In genomic region chr6:136294621-136295020, GRCh38 we compare ENCODE assay signal across 19 cellular contexts. TPM values are rescaled to one million over a fixed set of nuclear protein-coding genes. Genes with fewer than 3 reads are reported as not detected.
DNase-seq lines count a peak whose midpoint lies in the region; ATAC-seq, FAIRE-seq and TF ChIP-seq lines count a peak whose summit lies in the region.
"Had no signal": no experiment of that assay in that cellular context is flagged by ENCODE, and none has a peak within 500 bp of the region (broad histone marks: within the 10 kb centered on the region; RNA-seq: fewer than 3 reads in every experiment).

No MANE protein-coding gene starts in this region.

- no peak for DNase-seq in CD4-positive, CD25-positive, alpha-beta regulatory T cell
- no peak for DNase-seq in CD4-positive, alpha-beta memory T cell
- DNase-seq in K562 (ENCODE audit: extremely low read depth in 1 of 4, low spot score in 3 of 4) (no peak), osteoblast (ENCODE audit: insufficient read length, low spot score, missing footprints) (no peak), retina (no peak)
- DNase-seq: Calu3, DMS79 treated with DMSO at 0.1 percent for 48 hours, HCEC 1CT, HFFc6, KG1 had no signal

- peaks cover 17% of the 10 kb centered on the region for H3K4me1 ChIP-seq in CD4-positive, CD25-positive, alpha-beta regulatory T cell (ENCODE audit: control insufficient read depth, insufficient read depth, low read length, poor library complexity, severe bottlenecking)
- H3K4me1 ChIP-seq in CD4-positive, alpha-beta memory T cell (ENCODE audit: insufficient read depth, low read length), result peaks cover 22% of the 10 kb centered on the region
- H3K4me1 ChIP-seq in K562 (replicated peaks in 1 of 2; ENCODE audit: control insufficient read depth in 2 of 2, insufficient read depth in 2 of 2, low read length in 2 of 2) (peaks cover 0 to 7% of the 10 kb centered on the region in 2 experiments; a peak in 3 of 5 replicates), osteoblast (ENCODE audit: insufficient read depth, low read length) (peaks cover 14% of the 10 kb centered on the region)

- no peak overlapping the region for H3K27ac ChIP-seq in CD4-positive, CD25-positive, alpha-beta regulatory T cell (ENCODE audit: insufficient read depth, low read length, poor library complexity, severe bottlenecking)
- no peak overlapping the region for H3K27ac ChIP-seq in CD4-positive, alpha-beta memory T cell (ENCODE audit: low read depth, low read length)
- H3K27ac ChIP-seq in K562 (ENCODE audit: extremely low read depth, low read depth, low read length) (no peak overlapping the region), osteoblast (ENCODE audit: low read depth, low read length) (no peak overlapping the region)
- H3K27ac ChIP-seq: BLaER1 treated with 17β-estradiol and CSF1 and Interleukin-3, amounts not matched to agents 10 nM and 100 nM had no signal

- 40% methylated on average over 3 of the region's 3 CpGs for WGBS in K562 (ENCODE audit: insufficient coverage, low coverage, missing lambda C conversion rate)

- no peak overlapping the region for H3K4me3 ChIP-seq in CD4-positive, CD25-positive, alpha-beta regulatory T cell (ENCODE audit: low read depth, low read length)
- H3K4me3 ChIP-seq in CD4-positive, alpha-beta memory T cell (ENCODE audit: low read length in 2 of 2), result no peak overlapping the region
- H3K4me3 ChIP-seq in K562 (no peak overlapping the region), osteoblast (ENCODE audit: insufficient read depth, low read length) (no peak overlapping the region)
- H3K4me3 ChIP-seq: BLaER1 treated with 17β-estradiol and CSF1 and Interleukin-3, amounts not matched to agents 10 nM and 100 nM; GM12878; GM23338 had no signal

- H3K4me2 ChIP-seq in K562 (ENCODE audit: insufficient read depth, low read length) (no peak overlapping the region), osteoblast (ENCODE audit: insufficient read depth, low read length) (no peak overlapping the region)
- H3K4me2 ChIP-seq: BLaER1 treated with 17β-estradiol and CSF1 and Interleukin-3, amounts not matched to agents 10 nM and 100 nM; GM23338 had no signal

- no peaks in the 10 kb centered on the region for H4K20me1 ChIP-seq in K562 (replicated peaks; ENCODE audit: control insufficient read depth, insufficient read depth, low read length)
- H4K20me1 ChIP-seq in osteoblast (ENCODE audit: insufficient read depth, low read length), result no peaks in the 10 kb centered on the region
- H4K20me1 ChIP-seq: BLaER1 treated with 17β-estradiol and CSF1 and Interleukin-3, amounts not matched to agents 10 nM and 100 nM had no signal

- TF ChIP-seq CTCF in K562 (IDR thresholded peaks at IDR 0.05 in 2 of 3, conservative IDR thresholded peaks at IDR 0.05 in 1 of 3; ENCODE audit: insufficient read depth in 2 of 3, low read depth in 1 of 3, low read length in 3 of 3), result no peak
- TF ChIP-seq CTCF in osteoblast (IDR thresholded peaks at IDR 0.05; ENCODE audit: extremely low read depth, low read depth, low read length), result no peak

- BruUV-seq in K562 (replicated peaks; lab: Mats Ljungman, UMichigan), result no TSS peak

- CTCF ChIA-PET in CD4-positive, alpha-beta memory T cell (lab: Charles Lee; ENCODE audit: partially characterized antibody), result interaction anchor here (1.2 kb wide), 1 partner anchor 23 kb away, joined by 3 read pairs; no protein-coding TSS in a partner anchor
- CTCF ChIA-PET in K562 (lab: Yijun Ruan, JAX; ENCODE audit: low intra/inter-chr PET ratio), result no interaction called here

- in situ Hi-C loops in K562 (cut with MboI), result no loop called here

- H3K27ac Mint-ChIP-seq in CD4-positive, CD25-positive, alpha-beta regulatory T cell, result peak overlapping the region in 2 of 3 donors; percentile 36 to 41
- peak overlapping the region in 4 of 7 donors; percentile 17 to 46 (median 32) for H3K27ac Mint-ChIP-seq in CD4-positive, alpha-beta memory T cell
- H3K27ac Mint-ChIP-seq: B cell, GM23338, HFFc6 had no signal

- H3K9me3 ChIP-seq in CD4-positive, CD25-positive, alpha-beta regulatory T cell (ENCODE audit: control insufficient read depth in 2 of 2, low read length in 2 of 2), result no peaks in the 10 kb centered on the region
- no peaks in the 10 kb centered on the region for H3K9me3 ChIP-seq in CD4-positive, alpha-beta memory T cell (ENCODE audit: control insufficient read depth in 1 of 2, low read length in 2 of 2)
- H3K9me3 ChIP-seq in K562 (replicated peaks; ENCODE audit: control insufficient read depth, insufficient read depth, low read depth, low read length), result no peaks in the 10 kb centered on the region
- H3K9me3 ChIP-seq in osteoblast (ENCODE audit: low read depth, low read length), result no peaks in the 10 kb centered on the region
- H3K9me3 ChIP-seq: BLaER1 treated with 17β-estradiol and CSF1 and Interleukin-3, amounts not matched to agents 10 nM and 100 nM had no signal

- peaks cover 4 to 18% (median 11%) of the 10 kb centered on the region in 4 donors for H3K4me1 Mint-ChIP-seq in CD4-positive, CD25-positive, alpha-beta regulatory T cell
- peaks cover 2 to 25% (median 19%) of the 10 kb centered on the region in 4 donors for H3K4me1 Mint-ChIP-seq in CD4-positive, alpha-beta memory T cell

- H3K9me3 Mint-ChIP-seq in CD4-positive, CD25-positive, alpha-beta regulatory T cell, result no peaks in the 10 kb centered on the region
- H3K9me3 Mint-ChIP-seq in CD4-positive, alpha-beta memory T cell, result peaks cover 0 to under 1% (median 0%) of the 10 kb centered on the region in 8 donors
- H3K9me3 Mint-ChIP-seq: GM23338, HFFc6 had no signal

- peaks cover 6% of the 10 kb centered on the region for H3K27me3 Mint-ChIP-seq in CD4-positive, CD25-positive, alpha-beta regulatory T cell
- H3K27me3 Mint-ChIP-seq in CD4-positive, alpha-beta memory T cell, result peaks cover 0 to 2% of the 10 kb centered on the region in 2 donors
- H3K27me3 Mint-ChIP-seq: B cell, IgD-negative memory B cell had no signal

- intact Hi-C loops in CD4-positive, alpha-beta memory T cell (cut with micrococcal nuclease), result no loop called here
- intact Hi-C loops in K562 (cut with micrococcal nuclease), result loop anchor here (5.0 kb wide), 1 partner anchor 498 kb away; the partner anchor contains the start of gene MAP3K5

- ATAC-seq in CD4-positive, CD25-positive, alpha-beta regulatory T cell (ENCODE audit: low read depth in 2 of 2), result no peak
- ATAC-seq in K562, result no peak
- no peak for ATAC-seq in GM21737 (IDR thresholded peaks at IDR 0.05; ENCODE audit: unreplicated experiment)
- ATAC-seq: GM12878, GM23338 had no signal

- no peak overlapping the region for H3K4me3 Mint-ChIP-seq in CD4-positive, CD25-positive, alpha-beta regulatory T cell
- no peak overlapping the region for H3K4me3 Mint-ChIP-seq in CD4-positive, alpha-beta memory T cell
- H3K4me3 Mint-ChIP-seq: B cell, GM23338, HFFc6 had no signal

- H3K9ac ChIP-seq in K562 (ENCODE audit: insufficient read depth in 1 of 2, low read depth in 2 of 2, low read length in 2 of 2), result no peak overlapping the region; a peak in 1 of 4 replicates
- H3K9ac ChIP-seq: BLaER1 treated with 17β-estradiol and CSF1 and Interleukin-3, amounts not matched to agents 10 nM and 100 nM had no signal

- H2AFZ ChIP-seq in K562 (ENCODE audit: low read depth, low read length) (no peak overlapping the region), osteoblast (ENCODE audit: low read length) (peak overlapping the region; percentile 17)
- H2AFZ ChIP-seq: GM23338 had no signal

- peaks cover 2% of the 10 kb centered on the region for H3K27me3 ChIP-seq in CD4-positive, CD25-positive, alpha-beta regulatory T cell (ENCODE audit: control insufficient read depth, insufficient read depth, low read length)
- no peaks in the 10 kb centered on the region for H3K27me3 ChIP-seq in CD4-positive, alpha-beta memory T cell (ENCODE audit: insufficient read depth, low read length)
- H3K27me3 ChIP-seq in K562 (ENCODE audit: control insufficient read depth in 2 of 2, insufficient read depth in 2 of 2, low read length in 2 of 2) (no peaks in the 10 kb centered on the region; a peak in 2 of 5 replicates), osteoblast (ENCODE audit: insufficient read depth, low read length) (peaks cover 2% of the 10 kb centered on the region)
- H3K27me3 ChIP-seq: BLaER1 treated with 17β-estradiol and CSF1 and Interleukin-3, amounts not matched to agents 10 nM and 100 nM had no signal

- POLR2A ChIA-PET in CD4-positive, alpha-beta memory T cell (lab: Charles Lee; ENCODE audit: partially characterized antibody), result no interaction called here
- POLR2A ChIA-PET in K562 (lab: Yijun Ruan, JAX), result interaction anchor here (1.0 kb wide), 1 partner anchor 21 kb away, joined by 3 read pairs; no protein-coding TSS in a partner anchor

- no peaks in the 10 kb centered on the region for H3K9me1 ChIP-seq in K562 (ENCODE audit: control insufficient read depth, insufficient read depth, low read length)

- H3K36me3 ChIP-seq in CD4-positive, CD25-positive, alpha-beta regulatory T cell (ENCODE audit: control insufficient read depth, insufficient read depth, low read length), result no peaks in the 10 kb centered on the region
- H3K36me3 ChIP-seq in CD4-positive, alpha-beta memory T cell (ENCODE audit: insufficient read depth, low read length), result no peaks in the 10 kb centered on the region
- H3K36me3 ChIP-seq in K562 (ENCODE audit: control insufficient read depth, insufficient read depth, low read length) (no peaks in the 10 kb centered on the region), osteoblast (ENCODE audit: insufficient read depth, low read length) (no peaks in the 10 kb centered on the region)
- H3K36me3 ChIP-seq: BLaER1 treated with 17β-estradiol and CSF1 and Interleukin-3, amounts not matched to agents 10 nM and 100 nM had no signal

- H3K36me3 Mint-ChIP-seq in CD4-positive, CD25-positive, alpha-beta regulatory T cell, result peaks cover under 1% of the 10 kb centered on the region
- peaks cover 0 to 8% of the 10 kb centered on the region in 2 donors for H3K36me3 Mint-ChIP-seq in CD4-positive, alpha-beta memory T cell

- no peak for TF ChIP-seq RAD21 in K562 (CRISPR knock-in tag; conservative IDR thresholded peaks at IDR 0.05 in 1 of 2, IDR thresholded peaks at IDR 0.05 in 1 of 2)

- TF ChIP-seq EP300 in K562 (IDR thresholded peaks at IDR 0.05; ENCODE audit: low read length), result no peak

- H3K79me2 ChIP-seq in K562 (ENCODE audit: control insufficient read depth, insufficient read depth, low read length) (peaks cover 8% of the 10 kb centered on the region; the same call in 2 of the 3 replicates), osteoblast (ENCODE audit: insufficient read depth, low read length) (no peaks in the 10 kb centered on the region)

- FAIRE-seq in K562 (lab: Jason Lieb, UNC), result no peak
- FAIRE-seq: GM12878, GM19239, H54, HTR-8/SVneo had no signal

- no peak for TF ChIP-seq POLR2A in K562 (conservative IDR thresholded peaks at IDR 0.05)

RNA-seq across cellular contexts. Expression of gene BCLAF1, which starts 5.0 kb away (rescaled TPM):
- total RNA-seq in CD4-positive, CD25-positive, alpha-beta regulatory T cell, result 429 TPM
- 100 to 1,000 TPM in 2 of 4 donors, 10 to 100 TPM in 2; 80.5 to 112 (median 97.3) TPM for polyA plus RNA-seq in CD4-positive, CD25-positive, alpha-beta regulatory T cell
- 100 to 1,000 TPM; 233 to 242 TPM for total RNA-seq in CD4-positive, alpha-beta memory T cell
- polyA plus RNA-seq in CD4-positive, alpha-beta memory T cell, result 100 to 1,000 TPM in 1 of 2 donors, 10 to 100 TPM in 1; 81.9 to 114 TPM
- 137 and 633 TPM in 2 replicates for total RNA-seq in K562 (2011; cell fraction: chromatin; rRNA removed; ENCODE audit: low replicate concordance)
- total RNA-seq in K562 (2011; cell fraction: nucleolus; rRNA removed), result 47.0 and 65.4 TPM in 2 replicates
- total RNA-seq in K562 (2011; cell fraction: nucleoplasm; rRNA removed), result 148 and 223 TPM in 2 replicates
- total RNA-seq in K562 (2014; rRNA removed), result 182 and 286 TPM in 2 replicates
- total RNA-seq in K562 (2014; rRNA removed; fragmentation: Illumina TruSeq; extraction: Trizol), result 206 and 262 TPM in 2 replicates
- total RNA-seq in K562 (2015; rRNA removed; fragmentation: Illumina TruSeq; extraction: Trizol), result 253 and 263 TPM in 2 replicates
- total RNA-seq in K562 (2021), result 144 and 165 TPM in 2 replicates
- polyA plus RNA-seq in K562 (2011; rRNA removed), result 96.1 and 102 TPM in 2 replicates
- 23.3 and 33.3 TPM in 2 replicates for polyA plus RNA-seq in K562 (2011; cell fraction: cytosol; rRNA removed)
- polyA plus RNA-seq in K562 (2011; cell fraction: nucleus; rRNA removed), result 105 and 150 TPM in 2 replicates
- 53.6 and 80.8 TPM in 2 replicates for polyA plus RNA-seq in K562 (2012)
- polyA plus RNA-seq in K562 (2014; fragmentation: Illumina TruSeq; extraction: Trizol), result 165 and 195 TPM in 2 replicates
- 10 to 100 TPM; 65.4 to 87.3 TPM for polyA plus RNA-seq in K562 (2014; fragmentation: Nextera tagmentation; extraction: Ambion mirVana)
- 93.8 and 116 TPM in 2 replicates for polyA plus RNA-seq in K562 (2014; rRNA removed)
- 302 and 350 TPM in 2 replicates for polyA minus RNA-seq in K562 (2011; rRNA and poly(A)+ RNA removed)
- 82.9 and 149 TPM in 2 replicates for polyA minus RNA-seq in K562 (2011; cell fraction: cytosol; rRNA and poly(A)+ RNA removed)
- 169 and 344 TPM in 2 replicates for polyA minus RNA-seq in K562 (2011; cell fraction: nucleus; rRNA and poly(A)+ RNA removed)
- 124 and 128 TPM in 2 replicates for total RNA-seq in osteoblast

RNA-seq across cellular contexts. Expression of gene MTFR2, which starts 44.5 kb away (rescaled TPM):
- 3.7 TPM for total RNA-seq in CD4-positive, CD25-positive, alpha-beta regulatory T cell
- 1 to 10 TPM; 1.0 to 2.0 (median 1.8) TPM for polyA plus RNA-seq in CD4-positive, CD25-positive, alpha-beta regulatory T cell
- total RNA-seq in CD4-positive, alpha-beta memory T cell, result 1 to 10 TPM; 1.2 TPM
- 1 to 10 TPM in 1 of 2 donors, under 1 TPM in 1; 0.55 to 1.1 TPM for polyA plus RNA-seq in CD4-positive, alpha-beta memory T cell
- 37.8 and 63.0 TPM in 2 replicates for total RNA-seq in K562 (2011; cell fraction: chromatin; rRNA removed; ENCODE audit: low replicate concordance)
- total RNA-seq in K562 (2011; cell fraction: nucleolus; rRNA removed), result 19.2 and 24.3 TPM in 2 replicates
- 26.3 and 35.2 TPM in 2 replicates for total RNA-seq in K562 (2011; cell fraction: nucleoplasm; rRNA removed)
- total RNA-seq in K562 (2014; rRNA removed), result 10.0 and 10.1 TPM in 2 replicates
- total RNA-seq in K562 (2014; rRNA removed; fragmentation: Illumina TruSeq; extraction: Trizol), result 25.0 and 31.3 TPM in 2 replicates
- 17.2 and 17.3 TPM in 2 replicates for total RNA-seq in K562 (2015; rRNA removed; fragmentation: Illumina TruSeq; extraction: Trizol)
- total RNA-seq in K562 (2021), result 25.7 and 29.1 TPM in 2 replicates
- 46.7 and 60.1 TPM in 2 replicates for polyA plus RNA-seq in K562 (2011; rRNA removed)
- 45.1 and 49.3 TPM in 2 replicates for polyA plus RNA-seq in K562 (2011; cell fraction: cytosol; rRNA removed)
- 41.8 and 51.2 TPM in 2 replicates for polyA plus RNA-seq in K562 (2011; cell fraction: nucleus; rRNA removed)
- polyA plus RNA-seq in K562 (2012), result 25.7 and 27.7 TPM in 2 replicates
- polyA plus RNA-seq in K562 (2014; fragmentation: Illumina TruSeq; extraction: Trizol), result 44.7 and 63.3 TPM in 2 replicates
- 10 to 100 TPM; 45.9 to 49.7 TPM for polyA plus RNA-seq in K562 (2014; fragmentation: Nextera tagmentation; extraction: Ambion mirVana)
- polyA plus RNA-seq in K562 (2014; rRNA removed), result 44.6 and 51.8 TPM in 2 replicates
- polyA minus RNA-seq in K562 (2011; rRNA and poly(A)+ RNA removed), result 33.7 and 33.9 TPM in 2 replicates
- polyA minus RNA-seq in K562 (2011; cell fraction: cytosol; rRNA and poly(A)+ RNA removed), result 7.5 and 13.0 TPM in 2 replicates
- 29.8 and 32.0 TPM in 2 replicates for polyA minus RNA-seq in K562 (2011; cell fraction: nucleus; rRNA and poly(A)+ RNA removed)
- 0.72 and 1.5 TPM in 2 replicates for total RNA-seq in osteoblast
